In the genomic region with DNA sequence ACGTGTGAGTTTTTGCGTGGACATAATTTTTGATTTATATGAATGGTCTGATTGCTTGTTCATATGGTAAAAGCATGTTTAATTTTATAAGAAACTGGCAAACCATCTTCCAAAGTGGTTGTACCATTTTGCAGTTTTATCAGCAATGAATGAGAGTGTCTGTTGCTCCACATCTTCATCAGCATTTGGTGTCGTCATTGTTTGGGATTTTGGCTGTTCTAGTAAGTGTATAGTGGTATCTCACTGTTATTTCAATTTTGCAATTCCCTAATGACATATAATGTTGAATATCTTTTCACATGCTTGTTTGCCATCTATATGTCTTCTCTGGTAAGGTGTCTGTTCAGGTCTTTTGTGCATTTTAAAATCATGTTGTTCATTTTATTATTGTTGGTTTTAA, we compare ENCODE assay signal across 34 cellular contexts. TPM values are rescaled to one million over a fixed set of nuclear protein-coding genes. Genes with fewer than 3 reads are reported as not detected.
"Had no signal": no experiment of that assay in that cellular context is flagged by ENCODE, and none has a peak within 500 bp of the region (broad histone marks: within the 10 kb centered on the region; RNA-seq: fewer than 3 reads in every experiment).

No MANE protein-coding gene starts in this region.

- DNase-seq: activated effector memory CD4-positive, alpha-beta T cell treated with anti-CD3 and anti-CD28 coated beads, Interleukin-2, amount 50 U/mL, for 16 hours; activated effector memory CD4-positive, alpha-beta T cell treated with Interleukin-2 at 50 U/mL for 16 hours; activated gamma-delta T cell; activated gamma-delta T cell treated with Interleukin-2 at 50 U/mL for 16 hours; activated naive CD4-positive, alpha-beta T cell; activated naive CD4-positive, alpha-beta T cell treated with anti-CD3 and anti-CD28 coated beads for 36 hours; activated naive CD4-positive, alpha-beta T cell treated with anti-CD3 and anti-CD28 coated beads, Interleukin-2, amount 10 ng/mL, durations not matched to agents 7 days and 5 days; activated naive CD4-positive, alpha-beta T cell treated with anti-CD3 and anti-CD28 coated beads, Interleukin-2, amount 50 U/mL, for 16 hours; activated naive CD4-positive, alpha-beta T cell treated with Interleukin-2 at 50 U/mL for 16 hours; activated naive CD8-positive, alpha-beta T cell treated with anti-CD3 and anti-CD28 coated beads for 36 hours; activated naive CD8-positive, alpha-beta T cell treated with anti-CD3 and anti-CD28 coated beads, Interleukin-2, amount 10 ng/mL, durations not matched to agents 7 days and 5 days; activated naive CD8-positive, alpha-beta T cell treated with anti-CD3 and anti-CD28 coated beads, Interleukin-2, amount 50 U/mL, for 24 hours; activated T-cell treated with anti-CD3 and anti-CD28 coated beads, Interleukin-2, amount 50 U/mL, for 4 hours; activated T-cell treated with anti-CD3 and anti-CD28 coated beads, Interleukin-2, amount 50 U/mL, for 48 hours; activated T-cell treated with anti-CD3 and anti-CD28 coated beads, Interleukin-2, amount 50 U/mL, for 72 hours; adrenal gland; amniotic stem cell; amygdala; anterior cingulate cortex; aorta; body of pancreas; brain microvascular endothelial cell; caudate nucleus; central memory CD4-positive, alpha-beta T cell; cerebellar nuclear complex had no signal

- H3K4me1 ChIP-seq: adrenal gland, ascending aorta, body of pancreas, breast epithelium had no signal

- FAIRE-seq: astrocyte, bronchial epithelial cell, colon had no signal

- ATAC-seq: activated naive CD4-positive, alpha-beta T cell treated with anti-CD3 and anti-CD28 coated beads, Interleukin-2, amount 50 U/mL, for 72 hours; activated naive CD8-positive, alpha-beta T cell treated with anti-CD3 and anti-CD28 coated beads, Interleukin-2, amount 50 U/mL, for 24 hours; activated T-cell treated with anti-CD3 and anti-CD28 coated beads, Interleukin-2, amount 50 U/mL, for 4 hours; activated T-cell treated with anti-CD3 and anti-CD28 coated beads, Interleukin-2, amount 50 U/mL, for 72 hours; activated T-helper 17 cell treated with anti-CD3 and anti-CD28 coated beads, Interleukin-2, amount 50 U/mL, for 72 hours; body of pancreas had no signal

- H3K36me3 ChIP-seq: adrenal gland, ascending aorta, brain microvascular endothelial cell, breast epithelium, cardiac muscle cell had no signal

- H3K27me3 ChIP-seq: ascending aorta, body of pancreas, brain microvascular endothelial cell, breast epithelium, cardiac muscle cell had no signal

- H3K9me3 ChIP-seq: adrenal gland, ascending aorta, body of pancreas, breast epithelium had no signal

- H3K4me3 ChIP-seq: adrenal gland, ascending aorta, body of pancreas, breast epithelium, cardiac muscle cell had no signal

- H3K27ac ChIP-seq: adrenal gland, ascending aorta, body of pancreas, brain microvascular endothelial cell, breast epithelium, cardiac muscle cell had no signal

RNA-seq across cellular contexts. Expression of a gene that starts 13.2 kb away (rescaled TPM):
- total RNA-seq: activated naive CD8-positive, alpha-beta T cell treated with anti-CD3 and anti-CD28 coated beads for 36 hours; activated naive CD8-positive, alpha-beta T cell treated with anti-CD3 and anti-CD28 coated beads, Interleukin-2, amount 10 ng/mL, durations not matched to agents 7 days and 5 days; activated T-helper 1 cell treated with anti-CD3 and anti-CD28 coated beads, Interleukin-12 subunit alpha, Interleukin-12 subunit beta, Interleukin-2, Interleukin-4 antibody, amounts not matched to agents 30 ng/mL and 10 ng/mL and 1 ng/mL, durations not matched to agents 14 hours and 24 hours and 36 hours had no signal
